Comparison of ENCODE assay signal across 8 cellular contexts in the genomic region with DNA sequence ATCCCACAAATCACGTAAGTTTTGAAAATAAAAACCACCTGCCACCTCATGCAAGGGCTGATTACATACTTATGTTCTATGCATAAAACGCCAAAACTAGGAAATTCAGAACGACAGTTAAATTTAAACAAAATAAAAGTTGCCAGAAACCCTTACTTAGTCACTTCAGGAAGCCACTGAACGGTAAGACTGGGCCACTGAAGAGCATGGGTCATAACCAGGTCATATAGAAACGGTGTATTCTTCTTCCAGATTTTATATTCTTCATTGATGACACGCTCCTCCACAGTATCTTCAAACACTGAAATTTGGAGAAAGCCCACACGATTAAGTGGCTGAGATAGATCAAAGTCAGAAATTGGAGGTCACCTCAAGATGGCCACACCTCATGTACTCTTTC. TPM values are rescaled to one million over a fixed set of nuclear protein-coding genes. Genes with fewer than 3 reads are reported as not detected.
DNase-seq lines count a peak whose midpoint lies in the region; ATAC-seq and TF ChIP-seq lines count a peak whose summit lies in the region.

No MANE protein-coding gene starts in this region.

- TF ChIP-seq CTCF in dorsolateral prefrontal cortex (IDR thresholded peaks at IDR 0.05 in 54 of 56, conservative IDR thresholded peaks at IDR 0.05 in 2 of 56; ENCODE audit: low read depth in 1 of 56, partially characterized antibody in 56 of 56) (no peak), neural cell (IDR thresholded peaks at IDR 0.05; ENCODE audit: poor library complexity, severe bottlenecking) (no peak)

- peak overlapping the region; percentile 78 for H3K4me2 ChIP-seq in BLaER1
- peak overlapping the region; percentile 65 for H3K4me2 ChIP-seq in Karpas-422 (ENCODE audit: low read depth, low read length, poor library complexity, severe bottlenecking)
- peak overlapping the region; percentile 68 for H3K4me2 ChIP-seq in neural cell (ENCODE audit: low read length)

- DNase-seq in Karpas-422 (no peak), dorsolateral prefrontal cortex (no peak), substantia nigra (lab: John Stamatoyannopoulos, UW) (no peak), hepatic stellate cell (ENCODE audit: low spot score) (no peak)
- no peak for DNase-seq in activated CD8-positive, alpha-beta memory T cell treated with anti-CD3 and anti-CD28 coated beads, Interleukin-2, amount 50 U/mL, for 48 hours

- H3F3A ChIP-seq in neural cell (ENCODE audit: insufficient read depth, low read length, poor library complexity, severe bottlenecking): no peaks in the 10 kb centered on the region

- H3K27me3 ChIP-seq in BLaER1 (peaks cover 48% of the 10 kb centered on the region), Karpas-422 (ENCODE audit: low read length) (no peaks in the 10 kb centered on the region), dorsolateral prefrontal cortex (peaks cover 0 to 85% (median 28%) of the 10 kb centered on the region in 45 donors), neural cell (ENCODE audit: insufficient read depth, low read depth, low read length) (no peaks in the 10 kb centered on the region)

- peak overlapping the region; percentile 81 for H3K9ac ChIP-seq in BLaER1
- peak overlapping the region; percentile 82 for H3K9ac ChIP-seq in Karpas-422 (ENCODE audit: low read length)
- H3K9ac ChIP-seq in neural cell (ENCODE audit: low read length): peak overlapping the region; percentile 62

- no peak for ATAC-seq in GM21360 (IDR thresholded peaks at IDR 0.05; ENCODE audit: unreplicated experiment)

- peaks cover 49% of the 10 kb centered on the region for H3K79me2 ChIP-seq in Karpas-422 (ENCODE audit: low read length)
- peaks cover 29% of the 10 kb centered on the region for H3K79me2 ChIP-seq in neural cell (replicated peaks; ENCODE audit: insufficient read depth, low read length)

- no peak for TF ChIP-seq RAD21 in neural cell (conservative IDR thresholded peaks at IDR 0.05)

- H2AFZ ChIP-seq in Karpas-422 (ENCODE audit: low read length) (no peak overlapping the region), neural cell (ENCODE audit: low read depth, low read length) (no peak overlapping the region)

- peak overlapping the region; percentile 78 for H3K4me3 ChIP-seq in BLaER1
- H3K4me3 ChIP-seq in Karpas-422 (ENCODE audit: low read length): peak overlapping the region; percentile 67
- H3K4me3 ChIP-seq in dorsolateral prefrontal cortex: peak overlapping the region; percentile 31 to 80 (median 66)
- H3K4me3 ChIP-seq in neural cell (ENCODE audit: low read length): peak overlapping the region; percentile 73

- H3K27ac ChIP-seq in BLaER1 (peak overlapping the region; percentile 88), Karpas-422 (ENCODE audit: low read length) (no peak overlapping the region), dorsolateral prefrontal cortex (peak overlapping the region in 10 of 59 donors; percentile 42 to 90 (median 73)), neural cell (ENCODE audit: low read length) (peak overlapping the region; percentile 61), substantia nigra (ENCODE audit: low read depth, low read length, poor library complexity, severe bottlenecking) (no peak overlapping the region)

- H3K4me1 ChIP-seq in BLaER1 (peaks cover 17% of the 10 kb centered on the region), Karpas-422 (ENCODE audit: low read length) (peaks cover 28% of the 10 kb centered on the region)

- peaks cover 15% of the 10 kb centered on the region; the same call in 1 of the 2 replicates for H3K9me3 ChIP-seq in BLaER1
- no peaks in the 10 kb centered on the region for H3K9me3 ChIP-seq in Karpas-422 (ENCODE audit: low read length)
- no peaks in the 10 kb centered on the region for H3K9me3 ChIP-seq in neural cell (ENCODE audit: low read length)

- H3K9me2 ChIP-seq in Karpas-422 (replicated peaks; ENCODE audit: insufficient read depth, low read length) (no peaks in the 10 kb centered on the region), neural cell (ENCODE audit: insufficient read depth, low read length) (no peaks in the 10 kb centered on the region)

- H3K36me3 ChIP-seq in BLaER1 (peaks cover 26% of the 10 kb centered on the region; the same call in 1 of the 2 replicates), Karpas-422 (ENCODE audit: insufficient read depth, low read length) (peaks cover 16% of the 10 kb centered on the region), neural cell (ENCODE audit: insufficient read depth, low read length) (no peaks in the 10 kb centered on the region)

- no peak for TF ChIP-seq EP300 in neural cell (conservative IDR thresholded peaks at IDR 0.05; ENCODE audit: poor library complexity, severe bottlenecking)

- H4K20me1 ChIP-seq in BLaER1 (peaks cover 58% of the 10 kb centered on the region), Karpas-422 (ENCODE audit: insufficient read depth, low read depth, low read length) (peaks cover 5% of the 10 kb centered on the region; the same call in 1 of the 2 replicates), neural cell (ENCODE audit: insufficient read depth) (no peaks in the 10 kb centered on the region)

- intact Hi-C loops in dorsolateral prefrontal cortex (cut with DNase I): no loop called here

TF ChIP-seq in neural cell, 6 proteins besides CTCF, POLR2A, EP300 and RAD21:
- TF ChIP-seq REST (IDR thresholded peaks at IDR 0.05; ENCODE audit: borderline replicate concordance): no peak
- TF ChIP-seq MXI1 (conservative IDR thresholded peaks at IDR 0.05; ENCODE audit: poor library complexity, severe bottlenecking): no peak
- no peak for TF ChIP-seq TAF1 (IDR thresholded peaks at IDR 0.05; ENCODE audit: low read depth)
- TF ChIP-seq SMC3 (conservative IDR thresholded peaks at IDR 0.05; ENCODE audit: poor library complexity): no peak
- no peak for TF ChIP-seq POLR2AphosphoS5 (IDR thresholded peaks at IDR 0.05)
- no peak for TF ChIP-seq EZH2 (IDR thresholded peaks at IDR 0.05; ENCODE audit: borderline replicate concordance, insufficient read depth, low read length, poor library complexity, severe bottlenecking)

RNA-seq across cellular contexts. Expression of gene RBBP7, which starts 1.2 kb away (rescaled TPM):
- total RNA-seq in Karpas-422 (2014; rRNA removed; shearing (Covaris generic); ENCODE audit: low replicate concordance): 138 and 185 TPM in 2 replicates
- total RNA-seq in dorsolateral prefrontal cortex: 100 to 1,000 TPM in 7 of 120 experiments, 10 to 100 TPM in 113; 52.6 to 124 (median 81.9) TPM
- 197 and 204 TPM in 2 replicates for polyA plus RNA-seq in neural cell
- polyA minus RNA-seq in neural cell: 83.6 and 90.3 TPM in 2 replicates

Comparison
In these comparisons a context has a peak if more than half of its experiments do, and no peak if none do; other contexts are left out.
1. H3K27ac ChIP-seq: peak in BLaER1 (single experiment) and neural cell (single experiment); none in Karpas-422 (single experiment) and substantia nigra (single experiment).
2. Peak in every context shown above with its lines, with median percentiles within 50 percentile points of each other: H3K4me2 ChIP-seq, H3K4me3 ChIP-seq and H3K9ac ChIP-seq.